In the genomic region with DNA sequence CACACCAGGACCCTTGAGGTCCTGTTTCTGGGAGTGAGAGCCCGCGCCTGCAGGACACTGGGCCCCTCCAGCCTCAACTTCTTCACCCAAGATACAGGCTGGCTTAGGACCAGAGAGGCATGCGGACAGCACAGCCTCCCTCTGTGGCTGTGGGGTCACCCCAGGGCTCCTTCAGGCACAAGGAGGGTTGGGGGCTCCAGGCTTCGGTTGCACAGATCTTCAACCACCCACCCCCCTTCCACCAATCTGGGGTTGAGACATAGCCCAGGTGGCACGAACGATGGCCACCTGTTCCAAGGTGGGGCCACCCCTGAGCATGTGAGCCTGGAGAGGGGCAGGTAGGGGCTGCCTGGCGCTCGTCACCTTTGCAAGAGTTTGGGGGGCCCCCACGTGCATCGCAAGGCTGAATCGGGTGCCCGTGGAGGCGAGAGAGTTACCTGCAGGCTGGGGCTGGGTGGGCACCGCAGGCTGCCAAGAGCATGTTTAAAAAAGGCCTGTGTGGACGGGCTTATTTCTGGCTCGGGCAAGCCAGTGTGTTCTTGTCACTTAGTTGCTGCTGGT, we compare ENCODE assay signal across 9 cellular contexts. TPM values are rescaled to one million over a fixed set of nuclear protein-coding genes. Genes with fewer than 3 reads are reported as not detected.
DNase-seq lines count a peak whose midpoint lies in the region; ATAC-seq and TF ChIP-seq lines count a peak whose summit lies in the region.
"Had no signal": no experiment of that assay in that cellular context is flagged by ENCODE, and none has a peak within 500 bp of the region (broad histone marks: within the 10 kb centered on the region; RNA-seq: fewer than 3 reads in every experiment).

No MANE protein-coding gene starts in this region.

- 66 to 74% methylated on average over 16 of the region's 16 CpGs for WGBS in sigmoid colon, 2 donors

- no peaks in the 10 kb centered on the region for H3K36me3 Mint-ChIP-seq in T-cell

- intact Hi-C loops in sigmoid colon (cut with DNase I) = loop anchor here (5.0 to 10.0 kb wide), 3 partner anchors 50 to 278 kb away; a partner anchor contains a TSS

- H3K9me3 ChIP-seq in sigmoid colon = no peaks in the 10 kb centered on the region

- no peak for DNase-seq in GM12864 (ENCODE audit: low read depth)
- DNase-seq in T-cell = no peak
- no peak for DNase-seq in fibroblast of villous mesenchyme (ENCODE audit: low read depth)
- no peak for DNase-seq in sigmoid colon
- DNase-seq in C1 segment of cervical spinal cord (lab: John Stamatoyannopoulos, UW) = no peak
- no peak for DNase-seq in stimulated activated CD8-positive, alpha-beta memory T cell treated with anti-CD3 and anti-CD28 coated beads, Interleukin-4, amount 100 ng/mL, for 48 hours
- no peak for DNase-seq in globus pallidus (ENCODE audit: low spot score)
- DNase-seq: NK-92 treated with Interleukin-12 subunit alpha and Interleukin-12 subunit beta, amount 100 ng/mL, for 24 hours had no signal

- TF ChIP-seq CTCF in GM12864 (IDR thresholded peaks at IDR 0.05; ENCODE audit: low read depth, low read length, missing control alignments) (no peak), fibroblast of villous mesenchyme (IDR thresholded peaks at IDR 0.05; ENCODE audit: insufficient read depth, low read depth, low read length) (no peak), sigmoid colon (IDR thresholded peaks at IDR 0.05) (no peak)

- H3K27ac Mint-ChIP-seq in T-cell = peak overlapping the region in 1 of 2 donors; percentile 61

- H3K27me3 ChIP-seq in sigmoid colon = no peaks in the 10 kb centered on the region

- peaks cover 0 to 66% (median 59%) of the 10 kb centered on the region in 4 donors for H3K4me1 ChIP-seq in sigmoid colon

- peak overlapping the region; percentile 82 for H3K4me3 ChIP-seq in GM12864 (ENCODE audit: low read depth, low read length)
- peak overlapping the region; percentile 85 for H3K4me3 ChIP-seq in fibroblast of villous mesenchyme (ENCODE audit: low read depth, low read length)
- peak overlapping the region; percentile 74 to 100 (median 86) for H3K4me3 ChIP-seq in sigmoid colon

- POLR2A ChIA-PET in T-cell (lab: Charles Lee) = no interaction called here

- peaks cover 29 to 48% (median 47%) of the 10 kb centered on the region in 3 donors for H3K4me1 Mint-ChIP-seq in T-cell

- ATAC-seq in T-cell (replicated peaks in 1 of 4) (no peak), HG03108 (IDR thresholded peaks at IDR 0.05; ENCODE audit: unreplicated experiment) (no peak)

- H3K27me3 Mint-ChIP-seq in T-cell = no peaks in the 10 kb centered on the region

- H3K9me3 Mint-ChIP-seq in T-cell = no peaks in the 10 kb centered on the region

- H3K36me3 ChIP-seq in sigmoid colon = peaks cover 0 to 3% (median 0%) of the 10 kb centered on the region in 4 donors

- TF ChIP-seq POLR2A in sigmoid colon (IDR thresholded peaks at IDR 0.05) = no peak

- peak overlapping the region in 3 of 4 donors; percentile 71 to 99 (median 99) for H3K27ac ChIP-seq in sigmoid colon

- CTCF ChIA-PET in T-cell (lab: Charles Lee) = no interaction called here

- H3K4me3 Mint-ChIP-seq in T-cell = peak overlapping the region; percentile 72 to 77 (median 74)

- no peak for TF ChIP-seq EP300 in sigmoid colon (IDR thresholded peaks at IDR 0.05)

RNA-seq across cellular contexts. Expression of a gene that starts 1.2 kb away (rescaled TPM):
- total RNA-seq in T-cell (100 to 1,000 TPM in 1 of 5 donors, 10 to 100 TPM in 4; 68.4 to 102 (median 92.1) TPM), fibroblast of villous mesenchyme (8.1 and 10.8 TPM in 2 replicates), sigmoid colon (10 to 100 TPM in 2 of 4 donors, 1 to 10 TPM in 2; 4.6 to 14.3 (median 9.5) TPM)
- 10 to 100 TPM in 1 of 3 donors, 1 to 10 TPM in 2; 1.8 to 26.0 (median 4.2) TPM for polyA plus RNA-seq in sigmoid colon

RNA-seq across cellular contexts. Expression of a gene that starts 15.7 kb away (rescaled TPM):
- total RNA-seq in T-cell (100 to 1,000 TPM in 3 of 5 donors, 10 to 100 TPM in 2; 87.6 to 136 (median 123) TPM), fibroblast of villous mesenchyme (35.4 and 45.3 TPM in 2 replicates), sigmoid colon (10 to 100 TPM; 40.0 to 55.1 (median 51.1) TPM)
- 10 to 100 TPM in 1 of 3 donors, 1 to 10 TPM in 2; 8.6 to 43.7 (median 9.0) TPM for polyA plus RNA-seq in sigmoid colon

RNA-seq across cellular contexts. Expression of a gene that starts 16.9 kb away (rescaled TPM):
- total RNA-seq in T-cell (10 to 100 TPM; 64.0 to 81.1 (median 75.4) TPM), fibroblast of villous mesenchyme (200 and 206 TPM in 2 replicates), sigmoid colon (100 to 1,000 TPM; 135 to 194 (median 163) TPM)
- 100 to 1,000 TPM in 1 of 3 donors, 10 to 100 TPM in 2; 67.9 to 163 (median 79.8) TPM for polyA plus RNA-seq in sigmoid colon

RNA-seq across cellular contexts. Expression of a gene that starts 18.1 kb away (rescaled TPM):
- total RNA-seq in T-cell (under 1 TPM in 3 of 5 donors, not detected in 2; 0.18 to 0.66 (median 0.58) TPM), fibroblast of villous mesenchyme (0.43 and 0.97 TPM in 2 replicates), sigmoid colon (under 1 TPM in 1 of 4 donors, not detected in 3; 0.41 TPM)
- polyA plus RNA-seq in sigmoid colon = 1 to 10 TPM in 1 of 3 donors, not detected in 2; 1.1 TPM

RNA-seq across cellular contexts. Expression of a gene that starts 52.7 kb away (rescaled TPM):
- 10 to 100 TPM; 38.4 to 48.1 (median 45.1) TPM for total RNA-seq in T-cell
- total RNA-seq in fibroblast of villous mesenchyme = 30.7 and 34.1 TPM in 2 replicates
- total RNA-seq in sigmoid colon = 10 to 100 TPM; 15.0 to 32.7 (median 22.2) TPM
- 10 to 100 TPM in 1 of 3 donors, 1 to 10 TPM in 2; 6.7 to 24.1 (median 8.4) TPM for polyA plus RNA-seq in sigmoid colon
